In the genomic region with DNA sequence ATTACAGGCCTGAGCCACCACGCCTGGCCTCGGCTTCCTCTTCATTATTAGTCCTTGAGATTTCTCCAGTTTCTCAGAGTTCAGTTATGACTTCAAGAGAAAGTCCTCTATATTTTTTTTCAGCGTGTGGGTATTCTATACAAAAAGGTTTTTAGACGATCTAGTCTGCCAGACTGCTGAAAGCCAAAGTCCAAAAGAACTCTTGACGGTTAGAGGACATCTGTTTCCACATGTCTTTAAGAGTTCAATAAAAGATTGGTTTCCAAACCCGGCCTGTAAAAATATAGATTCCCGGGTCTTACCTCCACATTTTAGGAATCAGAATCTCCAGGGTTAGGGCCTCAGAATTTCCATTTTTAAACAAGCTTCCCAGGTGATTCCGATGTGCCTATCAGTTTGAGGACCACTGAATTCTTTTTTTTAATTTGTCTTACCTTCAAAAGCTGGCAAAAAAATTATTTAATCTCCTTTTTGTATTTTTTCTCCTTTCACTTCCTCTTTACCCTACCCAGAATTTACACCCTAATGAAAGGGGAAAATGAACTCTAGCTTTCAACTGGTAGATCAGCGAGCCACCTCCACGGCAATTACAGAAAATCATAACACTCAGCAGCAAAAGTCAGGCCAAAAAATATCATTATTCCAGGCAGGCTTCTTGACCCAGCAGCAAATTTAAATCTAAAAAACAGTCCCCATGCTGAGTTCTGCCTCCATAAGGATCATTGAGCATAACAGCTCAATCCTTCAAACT, we compare ENCODE assay signal across 1 cellular context.
TF ChIP-seq lines count a peak whose summit lies in the region.

No MANE protein-coding gene starts in this region.

TF ChIP-seq in GM12878, 131 proteins besides CTCF, POLR2A, EP300 and RAD21 (continued from another document):
- TF ChIP-seq, protein P1, sequence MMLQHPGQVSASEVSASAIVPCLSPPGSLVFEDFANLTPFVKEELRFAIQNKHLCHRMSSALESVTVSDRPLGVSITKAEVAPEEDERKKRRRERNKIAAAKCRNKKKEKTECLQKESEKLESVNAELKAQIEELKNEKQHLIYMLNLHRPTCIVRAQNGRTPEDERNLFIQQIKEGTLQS (IDR thresholded peaks at IDR 0.05; ENCODE audit: borderline replicate concordance, extremely low read depth, low read depth, low read length), result no peak
- TF ChIP-seq SPI1 (IDR thresholded peaks at IDR 0.05; ENCODE audit: borderline replicate concordance, insufficient read depth, low read depth, low read length), result peak; percentile 90
- no peak for TF ChIP-seq SREBF1 (IDR thresholded peaks at IDR 0.05; ENCODE audit: low read length)
- peak; percentile 68 for TF ChIP-seq MTA2 (IDR thresholded peaks at IDR 0.05; ENCODE audit: low read depth)
- no peak for TF ChIP-seq RAD51 (IDR thresholded peaks at IDR 0.05)
- no peak for TF ChIP-seq SIX5 (IDR thresholded peaks at IDR 0.05; ENCODE audit: low read depth, low read length, severe bottlenecking)
